Comparison of ENCODE assay signal across 28 cellular contexts in genomic region chr12:1781770-1782169, GRCh38. TPM values are rescaled to one million over a fixed set of nuclear protein-coding genes. Genes with fewer than 3 reads are reported as not detected.
DNase-seq lines count a peak whose midpoint lies in the region; ATAC-seq, FAIRE-seq and TF ChIP-seq lines count a peak whose summit lies in the region.
"Had no signal": no experiment of that assay in that cellular context is flagged by ENCODE, and none has a peak within 500 bp of the region (broad histone marks: within the 10 kb centered on the region; RNA-seq: fewer than 3 reads in every experiment).

No MANE protein-coding gene starts in this region.

- H2AFZ ChIP-seq in GM23338, result no peak overlapping the region
- H2AFZ ChIP-seq in K562 (ENCODE audit: low read depth, low read length), result no peak overlapping the region

- H3K9me3 Mint-ChIP-seq in GM23338 (no peaks in the 10 kb centered on the region), endothelial cell (ENCODE audit: unreplicated experiment) (no peaks in the 10 kb centered on the region)
- H3K9me3 Mint-ChIP-seq in stimulated activated naive B cell treated with anti-CD40 and anti-IgM and Interleukin-4, amounts not matched to agents 10 μg/mL and 1 μg/mL and 100 μg/mL, for 72 hours, result no peaks in the 10 kb centered on the region
- H3K9me3 Mint-ChIP-seq: activated naive CD8-positive, alpha-beta T cell treated with anti-CD3 and anti-CD28 coated beads, Interleukin-2, amount 50 U/mL, for 24 hours; activated T-helper 2 cell treated with anti-CD3 and anti-CD28 coated beads, Interferon-gamma antibody, Interleukin-2, Interleukin-4, amounts not matched to agents 10 μg/mL and 5 μg/mL and 100 μg/mL, durations not matched to agents 14 hours and 24 hours and 36 hours; effector memory CD8-positive, alpha-beta T cell; nephron had no signal

- TF ChIP-seq EP300 in K562 (IDR thresholded peaks at IDR 0.05; ENCODE audit: low read length), result no peak

- DNase-seq in GM23338 (ENCODE audit: low spot score) (peak; percentile 27), K562 (ENCODE audit: extremely low read depth in 1 of 4, low spot score in 3 of 4) (peak in 1 of 4 experiments; percentile 17), left lobe of liver (ENCODE audit: low spot score) (no peak), ureter (ENCODE audit: low spot score) (no peak), endothelial cell (ENCODE audit: low spot score) (no peak), GM10248 (ENCODE audit: extremely low spot score) (no peak)
- DNase-seq in stimulated activated naive B cell treated with anti-CD40 and anti-IgM and Interleukin-4, amounts not matched to agents 10 μg/mL and 1 μg/mL and 100 μg/mL, for 72 hours, result no peak
- DNase-seq: activated CD4-positive, alpha-beta T cell treated with anti-CD3 and anti-CD28 coated beads for 36 hours; activated CD8-positive, alpha-beta memory T cell treated with anti-CD3 and anti-CD28 coated beads, Interleukin-2, amount 10 ng/mL, durations not matched to agents 7 days and 5 days; activated naive CD8-positive, alpha-beta T cell treated with anti-CD3 and anti-CD28 coated beads, Interleukin-2, amount 50 U/mL, for 24 hours; central memory CD4-positive, alpha-beta T cell; DMS153; effector memory CD8-positive, alpha-beta T cell; hypothalamus; kidney; NCI-H1105; NCI-H2081 treated with DMSO at 0.1 percent for 48 hours; NCI-H510A treated with DMSO at 0.1 percent for 48 hours; stimulated activated CD4-positive, alpha-beta T cell treated with anti-CD3 and anti-CD28 coated beads, Interleukin-4, amount 100 ng/mL, for 1 hour; stomach; SW 1271 had no signal

- H3K27me3 ChIP-seq in GM23338 (ENCODE audit: insufficient read depth) (no peaks in the 10 kb centered on the region), K562 (ENCODE audit: control insufficient read depth in 2 of 2, insufficient read depth in 2 of 2, low read length in 2 of 2) (no peaks in the 10 kb centered on the region)
- H3K27me3 ChIP-seq: stomach had no signal

- H3K27ac Mint-ChIP-seq in GM23338 (no peak overlapping the region), endothelial cell (ENCODE audit: unreplicated experiment) (no peak overlapping the region)
- H3K27ac Mint-ChIP-seq in stimulated activated naive B cell treated with anti-CD40 and anti-IgM and Interleukin-4, amounts not matched to agents 10 μg/mL and 1 μg/mL and 100 μg/mL, for 72 hours, result peak overlapping the region; percentile 42
- H3K27ac Mint-ChIP-seq: activated CD4-positive, alpha-beta T cell treated with anti-CD3 and anti-CD28 coated beads for 36 hours; activated CD8-positive, alpha-beta memory T cell treated with anti-CD3 and anti-CD28 coated beads, Interleukin-2, amount 10 ng/mL, durations not matched to agents 7 days and 5 days; activated naive CD8-positive, alpha-beta T cell treated with anti-CD3 and anti-CD28 coated beads, Interleukin-2, amount 50 U/mL, for 24 hours; activated T-helper 2 cell treated with anti-CD3 and anti-CD28 coated beads, Interferon-gamma antibody, Interleukin-2, Interleukin-4, amounts not matched to agents 10 μg/mL and 5 μg/mL and 100 μg/mL, durations not matched to agents 14 hours and 24 hours and 36 hours had no signal

- H3K4me1 ChIP-seq in GM23338 (ENCODE audit: insufficient read depth) (no peaks in the 10 kb centered on the region), K562 (replicated peaks in 1 of 2; ENCODE audit: control insufficient read depth in 2 of 2, insufficient read depth in 2 of 2, low read length in 2 of 2) (peaks cover 0 to 4% of the 10 kb centered on the region in 2 experiments; a peak in 2 of 5 replicates)
- H3K4me1 ChIP-seq: prostate gland had no signal

- intact Hi-C loops in K562 (cut with micrococcal nuclease), result no loop called here

- H3K36me3 ChIP-seq in GM23338 (ENCODE audit: insufficient read depth) (peaks cover 9% of the 10 kb centered on the region; the same call in 1 of the 2 replicates), K562 (ENCODE audit: control insufficient read depth, insufficient read depth, low read length) (peaks cover 83% of the 10 kb centered on the region)
- H3K36me3 ChIP-seq: prostate gland had no signal

- no peak overlapping the region for H3K27ac ChIP-seq in GM23338 (ENCODE audit: low read depth)
- H3K27ac ChIP-seq in K562 (ENCODE audit: extremely low read depth, low read depth, low read length), result peak overlapping the region; percentile 26; the same call in 1 of the 3 replicates
- H3K27ac ChIP-seq: prostate gland, stomach had no signal

- no peaks in the 10 kb centered on the region for H3F3A ChIP-seq in GM23338 (replicated peaks; ENCODE audit: low read depth)

- POLR2A ChIA-PET in K562 (lab: Yijun Ruan, JAX), result interaction anchor here (0.6 to 1.1 kb wide), 3 partner anchors 9 to 332 kb away, joined by 3 to 4 read pairs (median 3); partner anchors contain the start of gene ADIPOR2
- POLR2A ChIA-PET in GM10248 (lab: Yijun Ruan, JAX), result no interaction called here

- peak; percentile 32; the same call in 1 of the 3 replicates for ATAC-seq in GM23338
- peak; percentile 72 for ATAC-seq in K562
- peak; percentile 49 for ATAC-seq in left lobe of liver
- ATAC-seq in stimulated activated naive B cell treated with anti-CD40 and anti-IgM and Interleukin-4, amounts not matched to agents 10 μg/mL and 1 μg/mL and 100 μg/mL, for 72 hours (replicated peaks), result no peak
- no peak for ATAC-seq in GM21723 (IDR thresholded peaks at IDR 0.05; ENCODE audit: unreplicated experiment)
- ATAC-seq: activated CD4-positive, alpha-beta T cell treated with anti-CD3 and anti-CD28 coated beads for 36 hours; activated CD8-positive, alpha-beta memory T cell treated with anti-CD3 and anti-CD28 coated beads, Interleukin-2, amount 10 ng/mL, durations not matched to agents 7 days and 5 days; activated naive CD8-positive, alpha-beta T cell treated with anti-CD3 and anti-CD28 coated beads, Interleukin-2, amount 50 U/mL, for 24 hours; effector memory CD8-positive, alpha-beta T cell had no signal

- no TSS peak for BruUV-seq in K562 (replicated peaks; lab: Mats Ljungman, UMichigan)

- no peak overlapping the region for H3K9ac ChIP-seq in K562 (ENCODE audit: insufficient read depth in 1 of 2, low read depth in 2 of 2, low read length in 2 of 2)

- H3K4me1 Mint-ChIP-seq in GM23338 (peaks cover 1% of the 10 kb centered on the region; the same call in 2 of the 3 replicates), endothelial cell (ENCODE audit: unreplicated experiment) (no peaks in the 10 kb centered on the region)
- no peaks in the 10 kb centered on the region for H3K4me1 Mint-ChIP-seq in stimulated activated naive B cell treated with anti-CD40 and anti-IgM and Interleukin-4, amounts not matched to agents 10 μg/mL and 1 μg/mL and 100 μg/mL, for 72 hours
- H3K4me1 Mint-ChIP-seq: activated CD4-positive, alpha-beta T cell treated with anti-CD3 and anti-CD28 coated beads for 36 hours had no signal

- H3K4me3 Mint-ChIP-seq in GM23338 (no peak overlapping the region), endothelial cell (ENCODE audit: unreplicated experiment) (no peak overlapping the region)
- H3K4me3 Mint-ChIP-seq in stimulated activated naive B cell treated with anti-CD40 and anti-IgM and Interleukin-4, amounts not matched to agents 10 μg/mL and 1 μg/mL and 100 μg/mL, for 72 hours, result no peak overlapping the region
- H3K4me3 Mint-ChIP-seq: activated CD4-positive, alpha-beta T cell treated with anti-CD3 and anti-CD28 coated beads for 36 hours; activated CD8-positive, alpha-beta memory T cell treated with anti-CD3 and anti-CD28 coated beads, Interleukin-2, amount 10 ng/mL, durations not matched to agents 7 days and 5 days; activated naive CD8-positive, alpha-beta T cell treated with anti-CD3 and anti-CD28 coated beads, Interleukin-2, amount 50 U/mL, for 24 hours; effector memory CD8-positive, alpha-beta T cell; nephron had no signal

- H3K9me3 ChIP-seq in K562 (replicated peaks; ENCODE audit: control insufficient read depth, insufficient read depth, low read depth, low read length), result no peaks in the 10 kb centered on the region
- H3K9me3 ChIP-seq: prostate gland, stomach had no signal

- no peak for TF ChIP-seq CTCF in GM23338 (conservative IDR thresholded peaks at IDR 0.05; ENCODE audit: low read depth in 2 of 2)
- TF ChIP-seq CTCF in K562 (IDR thresholded peaks at IDR 0.05 in 2 of 3, conservative IDR thresholded peaks at IDR 0.05 in 1 of 3; ENCODE audit: insufficient read depth in 2 of 3, low read depth in 1 of 3, low read length in 3 of 3), result no peak
- no peak for TF ChIP-seq CTCF in endothelial cell (IDR thresholded peaks at IDR 0.05; ENCODE audit: unreplicated experiment)
- TF ChIP-seq CTCF in GM10248 (IDR thresholded peaks at IDR 0.05; ENCODE audit: control extremely low read depth, extremely low read depth, low read depth, missing control alignments), result no peak

- H3K27me3 Mint-ChIP-seq in GM23338 (ENCODE audit: insufficient read depth, low read depth, poor library complexity) (no peaks in the 10 kb centered on the region), endothelial cell (ENCODE audit: unreplicated experiment) (no peaks in the 10 kb centered on the region)
- no peaks in the 10 kb centered on the region for H3K27me3 Mint-ChIP-seq in stimulated activated naive B cell treated with anti-CD40 and anti-IgM and Interleukin-4, amounts not matched to agents 10 μg/mL and 1 μg/mL and 100 μg/mL, for 72 hours
- H3K27me3 Mint-ChIP-seq: activated CD4-positive, alpha-beta T cell treated with anti-CD3 and anti-CD28 coated beads for 36 hours; activated CD8-positive, alpha-beta memory T cell treated with anti-CD3 and anti-CD28 coated beads, Interleukin-2, amount 10 ng/mL, durations not matched to agents 7 days and 5 days; activated naive CD8-positive, alpha-beta T cell treated with anti-CD3 and anti-CD28 coated beads, Interleukin-2, amount 50 U/mL, for 24 hours; effector memory CD8-positive, alpha-beta T cell had no signal

- WGBS in K562 (ENCODE audit: insufficient coverage, low coverage, missing lambda C conversion rate), result 54% methylated on average over 2 of the region's 2 CpGs

- H3K79me2 ChIP-seq in GM23338 (replicated peaks; ENCODE audit: insufficient read depth) (peaks cover 23% of the 10 kb centered on the region), K562 (ENCODE audit: control insufficient read depth, insufficient read depth, low read length) (peaks cover 14% of the 10 kb centered on the region; the same call in 2 of the 3 replicates)

- no peak overlapping the region for H3K4me2 ChIP-seq in GM23338
- no peak overlapping the region for H3K4me2 ChIP-seq in K562 (ENCODE audit: insufficient read depth, low read length)
- H3K4me2 ChIP-seq: smooth muscle cell had no signal

- no peak for TF ChIP-seq RAD21 in K562 (CRISPR knock-in tag; conservative IDR thresholded peaks at IDR 0.05 in 1 of 2, IDR thresholded peaks at IDR 0.05 in 1 of 2)

- peaks cover 3% of the 10 kb centered on the region for H3K9me1 ChIP-seq in K562 (ENCODE audit: control insufficient read depth, insufficient read depth, low read length)

- peak; percentile 49 for FAIRE-seq in K562 (lab: Jason Lieb, UNC)
- FAIRE-seq: kidney had no signal

- peaks cover 16% of the 10 kb centered on the region; the same call in 1 of the 2 replicates for H4K20me1 ChIP-seq in GM23338 (replicated peaks; ENCODE audit: insufficient read depth)
- 0 out of 2 replicates have a peak, but pooled peaks cover 3% of the 10 kb centered on the region for H4K20me1 ChIP-seq in K562 (replicated peaks; ENCODE audit: control insufficient read depth, insufficient read depth, low read length)

- H3K36me3 Mint-ChIP-seq in GM23338 (ENCODE audit: low read depth) (peaks cover 13% of the 10 kb centered on the region; the same call in 2 of the 3 replicates), endothelial cell (ENCODE audit: low read depth, unreplicated experiment) (peaks cover 7% of the 10 kb centered on the region)
- peaks cover 38 to 41% of the 10 kb centered on the region in 2 donors for H3K36me3 Mint-ChIP-seq in stimulated activated naive B cell treated with anti-CD40 and anti-IgM and Interleukin-4, amounts not matched to agents 10 μg/mL and 1 μg/mL and 100 μg/mL, for 72 hours

- H3K4me3 ChIP-seq in GM23338, result no peak overlapping the region
- H3K4me3 ChIP-seq in K562, result no peak overlapping the region
- H3K4me3 ChIP-seq: prostate gland, smooth muscle cell, stomach had no signal

- CTCF ChIA-PET in K562 (lab: Yijun Ruan, JAX; ENCODE audit: low intra/inter-chr PET ratio), result no interaction called here
- CTCF ChIA-PET in GM10248 (lab: Yijun Ruan, JAX), result interaction anchor here (1.0 to 16.4 kb wide), 5 partner anchors 10 to 158 kb away, joined by 3 to 627 read pairs (median 5); no protein-coding TSS in a partner anchor

- no peak for TF ChIP-seq POLR2A in K562 (conservative IDR thresholded peaks at IDR 0.05)

- in situ Hi-C loops in K562 (cut with MboI), result no loop called here

- no peaks in the 10 kb centered on the region for H3K9me2 ChIP-seq in GM23338 (ENCODE audit: insufficient read depth)

RNA-seq across cellular contexts. Expression of gene LRTM2, which starts 38.6 kb away (rescaled TPM):
- 0.12 TPM in 1 of 2 replicates, not detected in the other for total RNA-seq in GM23338 (2014; rRNA removed; shearing (Covaris generic))
- 0.08 TPM in 1 of 2 replicates, not detected in the other for polyA plus RNA-seq in GM23338 (2016; fragmentation: Nextera tagmentation; extraction: Ambion mirVana)
- not detected in 2 replicates for total RNA-seq in K562 (2011; cell fraction: chromatin; rRNA removed; ENCODE audit: low replicate concordance)
- total RNA-seq in K562 (2011; cell fraction: nucleolus; rRNA removed), result not detected in 2 replicates
- total RNA-seq in K562 (2011; cell fraction: nucleoplasm; rRNA removed), result not detected in 2 replicates
- not detected in 2 replicates for total RNA-seq in K562 (2014; rRNA removed)
- not detected in 2 replicates for total RNA-seq in K562 (2014; rRNA removed; fragmentation: Illumina TruSeq; extraction: Trizol)
- not detected in 2 replicates for total RNA-seq in K562 (2015; rRNA removed; fragmentation: Illumina TruSeq; extraction: Trizol)
- not detected in 2 replicates for total RNA-seq in K562 (2021)
- not detected in 2 replicates for polyA plus RNA-seq in K562 (2011; rRNA removed)
- not detected in 2 replicates for polyA plus RNA-seq in K562 (2011; cell fraction: cytosol; rRNA removed)
- not detected in 2 replicates for polyA plus RNA-seq in K562 (2011; cell fraction: nucleus; rRNA removed)
- polyA plus RNA-seq in K562 (2012), result not detected in 2 replicates
- not detected in 2 replicates for polyA plus RNA-seq in K562 (2014; fragmentation: Illumina TruSeq; extraction: Trizol)
- polyA plus RNA-seq in K562 (2014; fragmentation: Nextera tagmentation; extraction: Ambion mirVana), result not detected
- polyA plus RNA-seq in K562 (2014; rRNA removed), result 0.09 TPM in 1 of 2 replicates, not detected in the other
- not detected in 2 replicates for polyA minus RNA-seq in K562 (2011; rRNA and poly(A)+ RNA removed)
- not detected in 2 replicates for polyA minus RNA-seq in K562 (2011; cell fraction: cytosol; rRNA and poly(A)+ RNA removed)
- polyA minus RNA-seq in K562 (2011; cell fraction: nucleus; rRNA and poly(A)+ RNA removed), result not detected in 2 replicates
- not detected for total RNA-seq in left lobe of liver
- total RNA-seq in ureter, result not detected
- total RNA-seq in endothelial cell (ENCODE audit: unreplicated experiment), result not detected
- total RNA-seq: activated CD4-positive, alpha-beta T cell treated with anti-CD3 and anti-CD28 coated beads for 36 hours; activated CD8-positive, alpha-beta memory T cell treated with anti-CD3 and anti-CD28 coated beads, Interleukin-2, amount 10 ng/mL, durations not matched to agents 7 days and 5 days; HT1080; kidney; mesenteric fat pad; prostate gland; smooth muscle cell; stomach had no signal
- polyA plus RNA-seq: smooth muscle cell had no signal

Comparison
In these comparisons a context has a peak if more than half of its experiments do, and no peak if none do; other contexts are left out.
1. ATAC-seq: peak in GM23338 (single experiment), K562 (single experiment) and left lobe of liver (single experiment); none in stimulated activated naive B cell treated with anti-CD40 and anti-IgM and Interleukin-4, amounts not matched to agents 10 μg/mL and 1 μg/mL and 100 μg/mL, for 72 hours (0 of 2) and GM21723 (single experiment).